1 cellular context compared by ENCODE assay signal in genomic region chr2:170500770-170501169, GRCh38.
TF ChIP-seq lines count a peak whose summit lies in the region.

No MANE protein-coding gene starts in this region.

TF ChIP-seq in WTC11, 78 proteins besides CTCF, POLR2A, EP300 and RAD21:
- TF ChIP-seq IRF2 (CRISPR knock-in tag; IDR thresholded peaks at IDR 0.05; ENCODE audit: borderline replicate concordance, low read depth), result no peak
- no peak for TF ChIP-seq ZNF219 (CRISPR knock-in tag; IDR thresholded peaks at IDR 0.05; ENCODE audit: borderline replicate concordance)
